In the genomic region with DNA sequence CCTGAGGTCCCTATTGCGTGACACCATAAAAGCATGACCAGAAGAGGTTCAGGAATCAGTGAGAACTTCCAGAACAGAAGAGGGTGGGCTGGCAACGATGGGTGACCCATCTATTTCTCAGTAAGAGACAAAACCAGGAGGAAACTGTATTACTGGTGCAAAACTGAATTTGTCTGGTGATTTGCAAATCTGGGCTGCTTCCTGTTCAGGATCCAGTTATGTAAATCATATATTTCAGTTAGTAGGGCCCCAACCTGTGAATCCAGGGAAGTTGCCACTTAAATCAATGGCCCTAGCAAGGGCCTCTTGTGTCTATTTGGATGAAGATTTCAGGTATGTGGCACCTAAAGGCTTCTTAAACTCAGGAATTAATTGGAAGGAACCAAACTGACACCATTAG, we compare ENCODE assay signal across 1 cellular context.
TF ChIP-seq lines count a peak whose summit lies in the region.

No MANE protein-coding gene starts in this region.

TF ChIP-seq in GM12878, 131 proteins besides CTCF, POLR2A, EP300 and RAD21 (continued from another document):
- no peak for TF ChIP-seq GATAD2B (conservative IDR thresholded peaks at IDR 0.05; ENCODE audit: low read depth)
